Comparison of ENCODE assay signal across 22 cellular contexts in genomic region chr17:22569459-22570143, GRCh38.
A peak's percentile ranks its signal among the peaks of the same experiment; 100 is the strongest.
DNase-seq lines count a peak whose midpoint lies in the region; ATAC-seq and TF ChIP-seq lines count a peak whose summit lies in the region.
"Had no signal": no experiment of that assay in that cellular context is flagged by ENCODE, and none has a peak within 500 bp of the region (broad histone marks: within the 10 kb centered on the region; RNA-seq: fewer than 3 reads in every experiment).

No MANE protein-coding gene starts in this region.

- H3K36me3 ChIP-seq in right atrium auricular region, result no peaks in the 10 kb centered on the region
- H3K36me3 ChIP-seq in neuronal stem cell (replicated peaks in 1 of 2; ENCODE audit: control insufficient read depth in 2 of 2, insufficient read depth in 2 of 2, low read length in 2 of 2), result no peaks in the 10 kb centered on the region
- H3K36me3 ChIP-seq: BE2C; BLaER1 treated with 17β-estradiol and CSF1 and Interleukin-3, amounts not matched to agents 10 nM and 100 nM; HAP-1 had no signal

- H2AK5ac ChIP-seq in neuronal stem cell (ENCODE audit: low read depth, low read length), result no peak overlapping the region

- H3K27ac ChIP-seq in right atrium auricular region (no peak overlapping the region), neuronal stem cell (replicated peaks; ENCODE audit: low read length) (no peak overlapping the region)
- H3K27ac ChIP-seq: A549; BLaER1 treated with 17β-estradiol and CSF1 and Interleukin-3, amounts not matched to agents 10 nM and 100 nM had no signal

- peaks cover 56% of the 10 kb centered on the region for H3K9me3 Mint-ChIP-seq in chondrocyte (ENCODE audit: low read depth)
- H3K9me3 Mint-ChIP-seq in activated naive CD8-positive, alpha-beta T cell treated with anti-CD3 and anti-CD28 coated beads for 36 hours, result peaks cover 9% of the 10 kb centered on the region

- no peak overlapping the region for H2BK5ac ChIP-seq in neuronal stem cell (ENCODE audit: low read length)

- H3K18ac ChIP-seq in neuronal stem cell (ENCODE audit: low read length), result no peak overlapping the region

- H2BK15ac ChIP-seq in neuronal stem cell (ENCODE audit: low read length), result no peak overlapping the region

- H3K4ac ChIP-seq in neuronal stem cell (ENCODE audit: low read length), result no peak overlapping the region

- no peak overlapping the region for H3K9ac ChIP-seq in neuronal stem cell (ENCODE audit: low read depth, low read length, poor library complexity)
- H3K9ac ChIP-seq: BLaER1 treated with 17β-estradiol and CSF1 and Interleukin-3, amounts not matched to agents 10 nM and 100 nM had no signal

- no CpG with 5 or more reads among the region's 21 CpGs for WGBS in neuronal stem cell (ENCODE audit: extremely low coverage in 2 of 2, insufficient read length in 2 of 2, insufficient replicate concordance in 1 of 2), 2 donors

- no peaks in the 10 kb centered on the region for H3K4me1 Mint-ChIP-seq in chondrocyte (ENCODE audit: low read depth)
- H3K4me1 Mint-ChIP-seq in activated naive CD8-positive, alpha-beta T cell treated with anti-CD3 and anti-CD28 coated beads for 36 hours, result no peaks in the 10 kb centered on the region
- H3K4me1 Mint-ChIP-seq: CD14-positive monocyte; CD8-positive, alpha-beta memory T cell; GM23338 had no signal

- no peak overlapping the region for H3K14ac ChIP-seq in neuronal stem cell (ENCODE audit: low read length)

- H3K4me1 ChIP-seq in right atrium auricular region, result no peaks in the 10 kb centered on the region
- H3K4me1 ChIP-seq in neuronal stem cell (ENCODE audit: control insufficient read depth in 2 of 2, insufficient read depth in 1 of 2, low read depth in 1 of 2, low read length in 2 of 2), result no peaks in the 10 kb centered on the region
- H3K4me1 ChIP-seq: A549; BE2C; BLaER1 treated with 17β-estradiol and CSF1 and Interleukin-3, amounts not matched to agents 10 nM and 100 nM; HAP-1 had no signal

- H2BK120ac ChIP-seq in neuronal stem cell (ENCODE audit: low read depth, low read length), result no peak overlapping the region

- H3K27me3 ChIP-seq in right atrium auricular region (no peaks in the 10 kb centered on the region), neuronal stem cell (ENCODE audit: control insufficient read depth in 3 of 3, insufficient read depth in 3 of 3, low read depth in 1 of 3, low read length in 3 of 3) (no peaks in the 10 kb centered on the region)
- H3K27me3 ChIP-seq: BE2C; BLaER1 treated with 17β-estradiol and CSF1 and Interleukin-3, amounts not matched to agents 10 nM and 100 nM had no signal

- no peaks in the 10 kb centered on the region for H3K27me3 Mint-ChIP-seq in chondrocyte (ENCODE audit: low read depth)
- no peaks in the 10 kb centered on the region for H3K27me3 Mint-ChIP-seq in activated naive CD8-positive, alpha-beta T cell treated with anti-CD3 and anti-CD28 coated beads for 36 hours
- H3K27me3 Mint-ChIP-seq: CD4-positive, alpha-beta T cell; CD8-positive, alpha-beta memory T cell had no signal

- TF ChIP-seq CTCF in right atrium auricular region (IDR thresholded peaks at IDR 0.05), result no peak
- no peak for TF ChIP-seq CTCF in chondrocyte (IDR thresholded peaks at IDR 0.05)

- H3K79me1 ChIP-seq in neuronal stem cell (ENCODE audit: low read depth, low read length), result no peaks in the 10 kb centered on the region

- no peak overlapping the region for H3K4me3 Mint-ChIP-seq in chondrocyte (ENCODE audit: unreplicated experiment)
- no peak overlapping the region for H3K4me3 Mint-ChIP-seq in activated naive CD8-positive, alpha-beta T cell treated with anti-CD3 and anti-CD28 coated beads for 36 hours
- H3K4me3 Mint-ChIP-seq: CD14-positive monocyte; CD4-positive, alpha-beta T cell; CD8-positive, alpha-beta memory T cell; GM23338 had no signal

- H3K9me3 ChIP-seq in right atrium auricular region (no peaks in the 10 kb centered on the region), neuronal stem cell (replicated peaks in 1 of 2; ENCODE audit: control insufficient read depth in 2 of 2, insufficient read depth in 1 of 2, low read depth in 1 of 2, low read length in 2 of 2) (peaks cover 0 to 13% of the 10 kb centered on the region in 2 donors)
- H3K9me3 ChIP-seq: A549, BE2C, HAP-1 had no signal

- no peak for ATAC-seq in Right ventricle myocardium inferior
- no peak for ATAC-seq in HG03097 (IDR thresholded peaks at IDR 0.05; ENCODE audit: low FRiP score, unreplicated experiment)
- ATAC-seq: A549, GM23338 had no signal

- H3K36me3 Mint-ChIP-seq in chondrocyte (ENCODE audit: low read depth), result no peaks in the 10 kb centered on the region
- no peaks in the 10 kb centered on the region for H3K36me3 Mint-ChIP-seq in activated naive CD8-positive, alpha-beta T cell treated with anti-CD3 and anti-CD28 coated beads for 36 hours
- H3K36me3 Mint-ChIP-seq: CD14-positive monocyte; CD8-positive, alpha-beta memory T cell had no signal

- H3K27ac Mint-ChIP-seq in chondrocyte (ENCODE audit: unreplicated experiment), result no peak overlapping the region
- H3K27ac Mint-ChIP-seq in activated naive CD8-positive, alpha-beta T cell treated with anti-CD3 and anti-CD28 coated beads for 36 hours, result no peak overlapping the region
- H3K27ac Mint-ChIP-seq: CD14-positive monocyte; CD4-positive, alpha-beta T cell; CD8-positive, alpha-beta memory T cell; GM23338 had no signal

- no peak overlapping the region for H3K4me3 ChIP-seq in right atrium auricular region
- H3K4me3 ChIP-seq in neuronal stem cell (ENCODE audit: low read length in 2 of 2), result no peak overlapping the region
- H3K4me3 ChIP-seq: A549; BLaER1 treated with 17β-estradiol and CSF1 and Interleukin-3, amounts not matched to agents 10 nM and 100 nM; GM23338; HAP-1 had no signal

- no peak overlapping the region for H2BK12ac ChIP-seq in neuronal stem cell (ENCODE audit: low read length)

- no peak overlapping the region for H3K23ac ChIP-seq in neuronal stem cell (ENCODE audit: low read depth, low read length, poor library complexity)

- H4K91ac ChIP-seq in neuronal stem cell (ENCODE audit: low read depth, low read length, poor library complexity), result no peak overlapping the region

- H4K8ac ChIP-seq in neuronal stem cell (ENCODE audit: low read depth, low read length), result no peak overlapping the region

- DNase-seq in Right ventricle myocardium inferior (ENCODE audit: missing footprints) (peak; percentile 60), right atrium auricular region (ENCODE audit: low spot score) (no peak), H4 (ENCODE audit: low spot score) (peak; percentile 41), chondrocyte (ENCODE audit: low spot score) (peak; percentile 55), neuronal stem cell (ENCODE audit: low spot score) (no peak)
- DNase-seq in stimulated activated CD4-positive, alpha-beta T cell treated with anti-CD3 and anti-CD28 coated beads, Interleukin-2, amount 100 ng/mL, for 48 hours, result no peak
- DNase-seq in activated naive CD8-positive, alpha-beta T cell treated with anti-CD3 and anti-CD28 coated beads for 36 hours, result no peak
- DNase-seq: 8988T; ACHN; AML-193; BE2C; CD4-positive, alpha-beta T cell; CD8-positive, alpha-beta memory T cell; DMS 273 treated with DMSO at 0.1 percent for 48 hours; DMS79; GF-D8 had no signal

- intact Hi-C loops in Right ventricle myocardium inferior (cut with DNase I), result no loop called here

- peak overlapping the region; percentile 3 for H2AFZ ChIP-seq in neuronal stem cell (ENCODE audit: low read length)
- H2AFZ ChIP-seq: GM23338 had no signal

- H3K4me2 ChIP-seq in neuronal stem cell (ENCODE audit: insufficient read depth, low read length, poor library complexity, severe bottlenecking), result no peak overlapping the region
- H3K4me2 ChIP-seq: A549; BLaER1 treated with 17β-estradiol and CSF1 and Interleukin-3, amounts not matched to agents 10 nM and 100 nM; GM23338 had no signal

Comparison
In these comparisons a context has a peak if more than half of its experiments do, and no peak if none do; other contexts are left out.
1. DNase-seq: peak in Right ventricle myocardium inferior (single experiment), H4 (single experiment) and chondrocyte (single experiment); none in right atrium auricular region (single experiment), neuronal stem cell (single experiment), stimulated activated CD4-positive, alpha-beta T cell treated with anti-CD3 and anti-CD28 coated beads, Interleukin-2, amount 100 ng/mL, for 48 hours (0 of 2) and activated naive CD8-positive, alpha-beta T cell treated with anti-CD3 and anti-CD28 coated beads for 36 hours (single experiment).